ENCODE assay signal across 1 cellular context in genomic region chr16:31142109-31143035, GRCh38.
A peak's percentile ranks its signal among the peaks of the same experiment; 100 is the strongest.
TF ChIP-seq lines count a peak whose summit lies in the region.

No MANE protein-coding gene starts in this region.

TF ChIP-seq in K562, 482 proteins besides CTCF, POLR2A, EP300 and RAD21 (continued from another document and continues in another):
- TF ChIP-seq TCF15 (CRISPR knock-in tag; IDR thresholded peaks at IDR 0.05) = no peak
- no peak for TF ChIP-seq IRF1 (CRISPR knock-in tag; IDR thresholded peaks at IDR 0.05; ENCODE audit: borderline replicate concordance)
- peak; percentile 66; the same call in 1 of the 2 replicates for TF ChIP-seq TOE1 (IDR thresholded peaks at IDR 0.05; ENCODE audit: borderline replicate concordance)
- TF ChIP-seq TOE1 (CRISPR knock-in tag; IDR thresholded peaks at IDR 0.05; ENCODE audit: borderline replicate concordance, low read depth) = no peak
- TF ChIP-seq ZNF57 (CRISPR knock-in tag; IDR thresholded peaks at IDR 0.05) = no peak
- no peak for TF ChIP-seq SMAD2 (IDR thresholded peaks at IDR 0.05; ENCODE audit: low read depth, low read length)
- peak; percentile 83 for TF ChIP-seq PRDM10 (IDR thresholded peaks at IDR 0.05; ENCODE audit: partially characterized antibody)
- no peak for TF ChIP-seq KDM5B (IDR thresholded peaks at IDR 0.05; ENCODE audit: insufficient replicate concordance, low read depth, low read length)
- peak; percentile 95 for TF ChIP-seq L3MBTL2 (IDR thresholded peaks at IDR 0.05)
- TF ChIP-seq DMBX1 (CRISPR knock-in tag; IDR thresholded peaks at IDR 0.05; ENCODE audit: borderline replicate concordance) = no peak
- no peak for TF ChIP-seq ZNF830 (CRISPR knock-in tag; IDR thresholded peaks at IDR 0.05)
- no peak for TF ChIP-seq NR2F6 (CRISPR knock-in tag; IDR thresholded peaks at IDR 0.05)
- no peak for TF ChIP-seq HBP1 (CRISPR knock-in tag; IDR thresholded peaks at IDR 0.05)
- no peak for TF ChIP-seq NFXL1 (CRISPR knock-in tag; IDR thresholded peaks at IDR 0.05)
- no peak for TF ChIP-seq TAF15 (IDR thresholded peaks at IDR 0.05; ENCODE audit: low read depth, low read length)
- no peak for TF ChIP-seq ARID2 (IDR thresholded peaks at IDR 0.05)
- TF ChIP-seq SAFB (IDR thresholded peaks at IDR 0.05; ENCODE audit: borderline replicate concordance, low read depth, low read length) = 0 out of 2 replicates have a peak, but pooled peaks have one; percentile 18
- no peak for TF ChIP-seq MIER1 (IDR thresholded peaks at IDR 0.05; ENCODE audit: low read depth)
- TF ChIP-seq ZNF124 (CRISPR knock-in tag; IDR thresholded peaks at IDR 0.05) = no peak
- no peak for TF ChIP-seq NELFE (IDR thresholded peaks at IDR 0.05; ENCODE audit: insufficient read depth, insufficient read length)
- TF ChIP-seq HES1 (IDR thresholded peaks at IDR 0.05; ENCODE audit: low read depth) = no peak
- TF ChIP-seq NFE2L1 (tag; IDR thresholded peaks at IDR 0.05; ENCODE audit: borderline replicate concordance, low read depth) = no peak
- no peak for TF ChIP-seq ZBTB12 (CRISPR knock-in tag; IDR thresholded peaks at IDR 0.05)
- TF ChIP-seq CXXC5 (CRISPR knock-in tag; IDR thresholded peaks at IDR 0.05) = peak; percentile 88
- TF ChIP-seq ZNF280B (CRISPR knock-in tag; IDR thresholded peaks at IDR 0.05) = no peak
- no peak for TF ChIP-seq PHTF2 (CRISPR knock-in tag; IDR thresholded peaks at IDR 0.05)
- no peak for TF ChIP-seq HDAC6 (IDR thresholded peaks at IDR 0.05; ENCODE audit: low read depth, low read length)
- TF ChIP-seq ZNF436 (CRISPR knock-in tag; IDR thresholded peaks at IDR 0.05) = no peak
- no peak for TF ChIP-seq TFE3 (CRISPR knock-in tag; IDR thresholded peaks at IDR 0.05)
- TF ChIP-seq DLX4 (CRISPR knock-in tag; IDR thresholded peaks at IDR 0.05) = no peak
- TF ChIP-seq HNRNPH1 (optimal IDR thresholded peaks at IDR 0.05; ENCODE audit: low read depth, low read length) = no peak
- TF ChIP-seq ZNF24 (IDR thresholded peaks at IDR 0.05) = 0 out of 2 replicates have a peak, but pooled peaks have one; percentile 12
- no peak for TF ChIP-seq PHB (CRISPR knock-in tag; IDR thresholded peaks at IDR 0.05)
- TF ChIP-seq RBM25 (IDR thresholded peaks at IDR 0.05; ENCODE audit: low read depth, low read length, severe bottlenecking) = no peak
- no peak for TF ChIP-seq ZBTB49 (CRISPR knock-in tag; IDR thresholded peaks at IDR 0.05; ENCODE audit: borderline replicate concordance)
- TF ChIP-seq MAFF (IDR thresholded peaks at IDR 0.05; ENCODE audit: low read length) = no peak
- TF ChIP-seq EWSR1 (IDR thresholded peaks at IDR 0.05; ENCODE audit: borderline replicate concordance, low read depth, partially characterized antibody) = no peak
- peak; percentile 96 for TF ChIP-seq MAX (CRISPR knock-in tag; IDR thresholded peaks at IDR 0.05)
- no peak for TF ChIP-seq FOXP4 (CRISPR knock-in tag; IDR thresholded peaks at IDR 0.05; ENCODE audit: borderline replicate concordance)
- no peak for TF ChIP-seq SAFB2 (IDR thresholded peaks at IDR 0.05; ENCODE audit: borderline replicate concordance, low read depth, low read length, severe bottlenecking)
- no peak for TF ChIP-seq LEF1 (IDR thresholded peaks at IDR 0.05)
- peak; percentile 60; the same call in 1 of the 2 replicates for TF ChIP-seq SUPT5H (IDR thresholded peaks at IDR 0.05)
- no peak for TF ChIP-seq CHD1 (IDR thresholded peaks at IDR 0.05; ENCODE audit: low read length)
- no peak for TF ChIP-seq NR1H2 (CRISPR knock-in tag; IDR thresholded peaks at IDR 0.05)
- no peak for TF ChIP-seq PATZ1 (CRISPR knock-in tag; IDR thresholded peaks at IDR 0.05; ENCODE audit: borderline replicate concordance)
- TF ChIP-seq PTBP1 (IDR thresholded peaks at IDR 0.05; ENCODE audit: low read depth, low read length) = no peak
- no peak for TF ChIP-seq CSDE1 (IDR thresholded peaks at IDR 0.05)
- no peak for TF ChIP-seq ZNF174 (CRISPR knock-in tag; IDR thresholded peaks at IDR 0.05)
